Comparison of ENCODE assay signal across 8 cellular contexts in genomic region chr12:38316391-38317129, GRCh38. TPM values are rescaled to one million over a fixed set of nuclear protein-coding genes. Genes with fewer than 3 reads are reported as not detected.
DNase-seq lines count a peak whose midpoint lies in the region; ATAC-seq, FAIRE-seq and TF ChIP-seq lines count a peak whose summit lies in the region.

A gene with protein sequence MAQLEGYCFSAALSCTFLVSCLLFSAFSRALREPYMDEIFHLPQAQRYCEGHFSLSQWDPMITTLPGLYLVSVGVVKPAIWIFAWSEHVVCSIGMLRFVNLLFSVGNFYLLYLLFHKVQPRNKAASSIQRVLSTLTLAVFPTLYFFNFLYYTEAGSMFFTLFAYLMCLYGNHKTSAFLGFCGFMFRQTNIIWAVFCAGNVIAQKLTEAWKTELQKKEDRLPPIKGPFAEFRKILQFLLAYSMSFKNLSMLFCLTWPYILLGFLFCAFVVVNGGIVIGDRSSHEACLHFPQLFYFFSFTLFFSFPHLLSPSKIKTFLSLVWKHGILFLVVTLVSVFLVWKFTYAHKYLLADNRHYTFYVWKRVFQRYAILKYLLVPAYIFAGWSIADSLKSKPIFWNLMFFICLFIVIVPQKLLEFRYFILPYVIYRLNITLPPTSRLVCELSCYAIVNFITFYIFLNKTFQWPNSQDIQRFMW (plus strand): TSS chr12:38316774. CDS start chr12:38316894, 120 bp downstream.

- ATAC-seq in A549, result peak; percentile 100
- peak; percentile 99 for ATAC-seq in GM18858 (IDR thresholded peaks at IDR 0.05; ENCODE audit: unreplicated experiment)
- ATAC-seq in HG03095 (IDR thresholded peaks at IDR 0.05; ENCODE audit: unreplicated experiment), result peak; percentile 100

- H3K4me1 Mint-ChIP-seq in immature natural killer cell, result peaks cover 24 to 33% of the 10 kb centered on the region in 2 donors

- WGBS in A549 (ENCODE audit: missing lambda C conversion rate), result 2% methylated on average over 42 of the region's 42 CpGs

- CTCF ChIA-PET in A549 (lab: Yijun Ruan, JAX), result interaction anchor here (0.6 to 2.6 kb wide), 13 partner anchors 9 to 583 kb away, joined by 3 to 11 read pairs (median 4); no protein-coding TSS in a partner anchor

- H3K9me3 Mint-ChIP-seq in immature natural killer cell, result no peaks in the 10 kb centered on the region

- POLR2A ChIA-PET in A549 (lab: Yijun Ruan, JAX), result interaction anchor here (0.6 to 1.8 kb wide), 6 partner anchors 177 to 787 kb away, joined by 3 to 17 read pairs (median 3); no protein-coding TSS in a partner anchor

- peak; percentile 81 to 98 for DNase-seq in A549 (ENCODE audit: low read depth in 1 of 2, low spot score in 1 of 2)
- DNase-seq in NCI-H2196 treated with DMSO at 0.1 percent for 48 hours (lab: John Stamatoyannopoulos, UW; ENCODE audit: unreplicated experiment), result peak; percentile 55
- peak; percentile 92 for DNase-seq in WERI-Rb-1
- DNase-seq in bronchial epithelial cell (ENCODE audit: low read depth), result peak; percentile 87
- DNase-seq in immature natural killer cell, result peak; percentile 90 to 94 (median 93)
- DNase-seq in smooth muscle cell of the brain vasculature (ENCODE audit: low read depth, low spot score), result peak; percentile 93

- peak; percentile 43 for TF ChIP-seq POLR2A in A549 (IDR thresholded peaks at IDR 0.05; ENCODE audit: low read length)

- peak within 1 kb of the TSS; percentile 94 to 97 (median 96) for H3K27ac Mint-ChIP-seq in immature natural killer cell

- peak; percentile 80 for TF ChIP-seq CTCF in A549 (IDR thresholded peaks at IDR 0.05)
- peak; percentile 43; the same call in 1 of the 2 replicates for TF ChIP-seq CTCF in WERI-Rb-1 (IDR thresholded peaks at IDR 0.05; ENCODE audit: low read depth, low read length)
- peak; percentile 56 for TF ChIP-seq CTCF in bronchial epithelial cell (IDR thresholded peaks at IDR 0.05; ENCODE audit: insufficient read depth, low read length, severe bottlenecking)

- H3K27me3 Mint-ChIP-seq in immature natural killer cell (ENCODE audit: low read depth in 3 of 3), result peaks cover 6 to 7% (median 6%) of the 10 kb centered on the region in 3 donors

- peaks cover 3% of the 10 kb centered on the region; the same call in 1 of the 3 replicates for H3K4me1 ChIP-seq in A549

- H3K27me3 ChIP-seq in WERI-Rb-1 (ENCODE audit: insufficient read depth, low read depth, severe bottlenecking) (peaks cover 3% of the 10 kb centered on the region), bronchial epithelial cell (ENCODE audit: control insufficient read depth, insufficient read depth, low read length) (no peaks in the 10 kb centered on the region)

- H3K9me3 ChIP-seq in A549 (no peaks in the 10 kb centered on the region), WERI-Rb-1 (ENCODE audit: severe bottlenecking) (no peaks in the 10 kb centered on the region)

- peaks cover 0 to 4% (median 3%) of the 10 kb centered on the region in 3 donors for H3K36me3 Mint-ChIP-seq in immature natural killer cell

- H3K27ac ChIP-seq in A549, result peak within 1 kb of the TSS; percentile 83 to 96
- H3K27ac ChIP-seq in WERI-Rb-1, result peak within 1 kb of the TSS; percentile 75

- H3K4me3 ChIP-seq in A549, result peak within 1 kb of the TSS; percentile 80
- peak within 1 kb of the TSS; percentile 86 for H3K4me3 ChIP-seq in WERI-Rb-1 (ENCODE audit: low read depth, low read length)
- H3K4me3 ChIP-seq in bronchial epithelial cell (ENCODE audit: low read depth, low read length), result peak within 1 kb of the TSS; percentile 64

- H3K4me2 ChIP-seq in A549, result peak within 1 kb of the TSS; percentile 89

- H3K36me3 ChIP-seq in WERI-Rb-1, result no peaks in the 10 kb centered on the region
- H3K36me3 ChIP-seq in bronchial epithelial cell (ENCODE audit: control insufficient read depth, insufficient read depth, low read length), result no peaks in the 10 kb centered on the region

- H3K4me3 Mint-ChIP-seq in immature natural killer cell, result peak within 1 kb of the TSS; percentile 90 to 97 (median 94)

- FAIRE-seq in A549 (lab: Jason Lieb, UNC) (peak; percentile 65), bronchial epithelial cell (lab: Jason Lieb, UNC) (no peak)

- TF ChIP-seq EP300 in A549 (IDR thresholded peaks at IDR 0.05), result no peak

- TF ChIP-seq RAD21 in A549 (conservative IDR thresholded peaks at IDR 0.05 in 1 of 2, IDR thresholded peaks at IDR 0.05 in 1 of 2), result peak; percentile 88 to 94

TF ChIP-seq in A549, 52 proteins besides CTCF, POLR2A, EP300 and RAD21 (continues in another document):
- peak; percentile 62; the same call in 1 of the 2 replicates for TF ChIP-seq PHF8 (IDR thresholded peaks at IDR 0.05; ENCODE audit: borderline replicate concordance, low read depth)
- TF ChIP-seq HOXB13 (CRISPR knock-in tag; IDR thresholded peaks at IDR 0.05; ENCODE audit: low read depth), result no peak
- no peak for TF ChIP-seq SREBF2 (IDR thresholded peaks at IDR 0.05)
- TF ChIP-seq, protein P1, sequence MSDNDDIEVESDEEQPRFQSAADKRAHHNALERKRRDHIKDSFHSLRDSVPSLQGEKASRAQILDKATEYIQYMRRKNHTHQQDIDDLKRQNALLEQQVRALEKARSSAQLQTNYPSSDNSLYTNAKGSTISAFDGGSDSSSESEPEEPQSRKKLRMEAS (IDR thresholded peaks at IDR 0.05), result peak; percentile 88
- TF ChIP-seq HOXB5 (CRISPR knock-in tag; IDR thresholded peaks at IDR 0.05), result no peak
- TF ChIP-seq FOSB (CRISPR knock-in tag; IDR thresholded peaks at IDR 0.05), result no peak
- peak; percentile 36 to 84; a peak in 4 of 5 replicates for TF ChIP-seq JUN (IDR thresholded peaks at IDR 0.05)
- no peak for TF ChIP-seq TFCP2L1 (CRISPR knock-in tag; IDR thresholded peaks at IDR 0.05)
- TF ChIP-seq, protein P2, sequence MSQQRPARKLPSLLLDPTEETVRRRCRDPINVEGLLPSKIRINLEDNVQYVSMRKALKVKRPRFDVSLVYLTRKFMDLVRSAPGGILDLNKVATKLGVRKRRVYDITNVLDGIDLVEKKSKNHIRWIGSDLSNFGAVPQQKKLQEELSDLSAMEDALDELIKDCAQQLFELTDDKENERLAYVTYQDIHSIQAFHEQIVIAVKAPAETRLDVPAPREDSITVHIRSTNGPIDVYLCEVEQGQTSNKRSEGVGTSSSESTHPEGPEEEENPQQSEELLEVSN (IDR thresholded peaks at IDR 0.05; ENCODE audit: borderline replicate concordance, low read depth), result no peak; the same call in 1 of the 2 replicates
- no peak for TF ChIP-seq MAZ (IDR thresholded peaks at IDR 0.05; ENCODE audit: borderline replicate concordance, low read depth, low read length)
- TF ChIP-seq HEYL (CRISPR knock-in tag; IDR thresholded peaks at IDR 0.05), result no peak
- TF ChIP-seq MYC (IDR thresholded peaks at IDR 0.05; ENCODE audit: borderline replicate concordance, low read length), result no peak
- TF ChIP-seq BCL3 (IDR thresholded peaks at IDR 0.05), result no peak
- peak in 1 of 2 experiments; percentile 66; a peak in 2 of 4 replicates for TF ChIP-seq CEBPB (IDR thresholded peaks at IDR 0.05)
- peak; percentile 28 for TF ChIP-seq PBX3 (IDR thresholded peaks at IDR 0.05)
- TF ChIP-seq NPAS2 (CRISPR knock-in tag; IDR thresholded peaks at IDR 0.05; ENCODE audit: borderline replicate concordance), result no peak
- TF ChIP-seq NFE2L2 (conservative IDR thresholded peaks at IDR 0.05; ENCODE audit: low read length), result no peak
- no peak for TF ChIP-seq EHF (CRISPR knock-in tag; IDR thresholded peaks at IDR 0.05)
- TF ChIP-seq RFX5 (IDR thresholded peaks at IDR 0.05), result no peak
- TF ChIP-seq, protein P3, sequence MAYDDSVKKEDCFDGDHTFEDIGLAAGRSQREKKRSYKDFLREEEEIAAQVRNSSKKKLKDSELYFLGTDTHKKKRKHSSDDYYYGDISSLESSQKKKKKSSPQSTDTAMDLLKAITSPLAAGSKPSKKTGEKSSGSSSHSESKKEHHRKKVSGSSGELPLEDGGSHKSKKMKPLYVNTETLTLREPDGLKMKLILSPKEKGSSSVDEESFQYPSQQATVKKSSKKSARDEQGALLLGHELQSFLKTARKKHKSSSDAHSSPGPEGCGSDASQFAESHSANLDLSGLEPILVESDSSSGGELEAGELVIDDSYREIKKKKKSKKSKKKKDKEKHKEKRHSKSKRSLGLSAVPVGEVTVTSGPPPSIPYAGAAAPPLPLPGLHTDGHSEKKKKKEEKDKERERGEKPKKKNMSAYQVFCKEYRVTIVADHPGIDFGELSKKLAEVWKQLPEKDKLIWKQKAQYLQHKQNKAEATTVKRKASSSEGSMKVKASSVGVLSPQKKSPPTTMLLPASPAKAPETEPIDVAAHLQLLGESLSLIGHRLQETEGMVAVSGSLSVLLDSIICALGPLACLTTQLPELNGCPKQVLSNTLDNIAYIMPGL (CRISPR knock-in tag; IDR thresholded peaks at IDR 0.05; ENCODE audit: borderline replicate concordance), result no peak
- peak; percentile 92 for TF ChIP-seq SMC3 (IDR thresholded peaks at IDR 0.05)
- TF ChIP-seq ZNF302 (CRISPR knock-in tag; IDR thresholded peaks at IDR 0.05), result no peak

RNA-seq across cellular contexts. Expression of the gene that starts here (rescaled TPM):
- polyA plus RNA-seq in A549 (2011; rRNA removed), result 10.5 and 15.2 TPM in 2 replicates
- polyA plus RNA-seq in A549 (2012; cell fraction: cytosol; rRNA removed), result 6.3 and 6.7 TPM in 2 replicates
- 7.2 and 8.9 TPM in 2 replicates for polyA plus RNA-seq in A549 (2012; cell fraction: nucleus; rRNA removed)
- 3.5 to 4.7 TPM (median 3.7 TPM) in 3 replicates for polyA plus RNA-seq in A549 (2017; fragmentation: RNase III; extraction: RNeasy Plus Mini Kit Qiagen cat#74134 plus additional on column Dnase treatment)
- polyA minus RNA-seq in A549 (2011; rRNA and poly(A)+ RNA removed), result 36.7 and 38.8 TPM in 2 replicates
- 1.6 and 2.4 TPM in 2 replicates for total RNA-seq in bronchial epithelial cell
- 1 to 10 TPM in 1 of 3 donors, under 1 TPM in 2; 0.53 to 1.1 (median 0.83) TPM for polyA plus RNA-seq in immature natural killer cell

Comparison
In these comparisons a context has a peak if more than half of its experiments do, and no peak if none do; other contexts are left out.
1. Peak in every context shown above with its lines: DNase-seq, ATAC-seq, H3K4me3 ChIP-seq and H3K27ac ChIP-seq.